ENCODE assay signal across 1 cellular context in genomic region chr7:30510124-30511074, GRCh38.
TF ChIP-seq lines count a peak whose summit lies in the region.

No MANE protein-coding gene starts in this region.

TF ChIP-seq in H1, 55 proteins besides CTCF, POLR2A, EP300 and RAD21 (continued from another document):
- TF ChIP-seq ZNF274 (IDR thresholded peaks at IDR 0.05; ENCODE audit: borderline replicate concordance, extremely low read depth, low read length): no peak
- no peak for TF ChIP-seq KDM5A (IDR thresholded peaks at IDR 0.05; ENCODE audit: low read length)
- no peak for TF ChIP-seq POU5F1 (IDR thresholded peaks at IDR 0.05; ENCODE audit: low read depth, low read length)
- TF ChIP-seq MAFK (IDR thresholded peaks at IDR 0.05; ENCODE audit: low read depth, low read length): no peak
- TF ChIP-seq, protein P1, sequence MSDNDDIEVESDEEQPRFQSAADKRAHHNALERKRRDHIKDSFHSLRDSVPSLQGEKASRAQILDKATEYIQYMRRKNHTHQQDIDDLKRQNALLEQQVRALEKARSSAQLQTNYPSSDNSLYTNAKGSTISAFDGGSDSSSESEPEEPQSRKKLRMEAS (IDR thresholded peaks at IDR 0.05): no peak
- no peak for TF ChIP-seq BRCA1 (IDR thresholded peaks at IDR 0.05; ENCODE audit: low read depth, low read length)
- no peak for TF ChIP-seq POLR2AphosphoS5 (IDR thresholded peaks at IDR 0.05; ENCODE audit: low read depth, low read length)
- no peak for TF ChIP-seq ATF3 (IDR thresholded peaks at IDR 0.05; ENCODE audit: insufficient read depth, low read depth, low read length)
- TF ChIP-seq SIRT6 (IDR thresholded peaks at IDR 0.05; ENCODE audit: low read length): no peak
- TF ChIP-seq CREB1 (IDR thresholded peaks at IDR 0.05): no peak
- TF ChIP-seq KDM4A (IDR thresholded peaks at IDR 0.05; ENCODE audit: low read depth, low read length, severe bottlenecking): no peak
- TF ChIP-seq EZH2 (IDR thresholded peaks at IDR 0.05; ENCODE audit: low read depth, low read length, severe bottlenecking): no peak
